1 cellular context compared by ENCODE assay signal in genomic region chr19:18312021-18312534, GRCh38.
TF ChIP-seq lines count a peak whose summit lies in the region.

No MANE protein-coding gene starts in this region.

TF ChIP-seq in HepG2, 621 proteins besides CTCF, POLR2A, EP300 and RAD21 (continued from another document):
- no peak for TF ChIP-seq THAP9 (CRISPR knock-in tag; IDR thresholded peaks at IDR 0.05; ENCODE audit: borderline replicate concordance)
- peak; percentile 82 for TF ChIP-seq HNF4A (CRISPR knock-in tag; IDR thresholded peaks at IDR 0.05)
- TF ChIP-seq NFIB (CRISPR knock-in tag; IDR thresholded peaks at IDR 0.05; ENCODE audit: borderline replicate concordance): no peak
- no peak for TF ChIP-seq ZBTB42 (CRISPR knock-in tag; IDR thresholded peaks at IDR 0.05)
- no peak for TF ChIP-seq EZH2 (conservative IDR thresholded peaks at IDR 0.05; ENCODE audit: low read depth, low read length)
- peak; percentile 78; the same call in 1 of the 2 replicates for TF ChIP-seq MTA1 (CRISPR knock-in tag; IDR thresholded peaks at IDR 0.05; ENCODE audit: borderline replicate concordance)
- TF ChIP-seq ZNF441 (CRISPR knock-in tag; IDR thresholded peaks at IDR 0.05; ENCODE audit: borderline replicate concordance): no peak
- no peak for TF ChIP-seq SP5 (CRISPR knock-in tag; IDR thresholded peaks at IDR 0.05; ENCODE audit: borderline replicate concordance, low read depth)
- no peak for TF ChIP-seq CERS6 (CRISPR knock-in tag; IDR thresholded peaks at IDR 0.05)
- TF ChIP-seq HNF4G (IDR thresholded peaks at IDR 0.05; ENCODE audit: borderline replicate concordance, low read depth, low read length): no peak
- TF ChIP-seq HNF4G (CRISPR knock-in tag; IDR thresholded peaks at IDR 0.05; ENCODE audit: borderline replicate concordance, low read depth): 0 out of 2 replicates have a peak, but pooled peaks have one; percentile 21
- no peak for TF ChIP-seq IRF2 (CRISPR knock-in tag; IDR thresholded peaks at IDR 0.05)
